9 cellular contexts compared by ENCODE assay signal in genomic region chr4:87073187-87073569, GRCh38.
A peak's percentile ranks its signal among the peaks of the same experiment; 100 is the strongest.
DNase-seq lines count a peak whose midpoint lies in the region; ATAC-seq, FAIRE-seq and TF ChIP-seq lines count a peak whose summit lies in the region.
"Had no signal": no experiment of that assay in that cellular context is flagged by ENCODE, and none has a peak within 500 bp of the region (broad histone marks: within the 10 kb centered on the region; RNA-seq: fewer than 3 reads in every experiment).

No MANE protein-coding gene starts in this region.

- H2AFZ ChIP-seq in HepG2 (ENCODE audit: low read length), result no peak overlapping the region
- H2AFZ ChIP-seq: parathyroid adenoma had no signal

- no peak overlapping the region for H3K27ac ChIP-seq in HepG2 (ENCODE audit: extremely low read length, insufficient read depth, low read length)
- H3K27ac ChIP-seq: parathyroid adenoma had no signal

- TF ChIP-seq RAD21 in HepG2 (CRISPR knock-in tag; IDR thresholded peaks at IDR 0.05), result no peak

- peaks cover 15% of the 10 kb centered on the region for H3K4me1 ChIP-seq in HepG2 (ENCODE audit: insufficient read depth, low read length)

- POLR2A ChIA-PET in HepG2 (lab: Yijun Ruan, JAX), result no interaction called here

- peaks cover 0 to 2% of the 10 kb centered on the region in 2 experiments; a peak in 3 of 5 replicates for H3K36me3 ChIP-seq in HepG2 (replicated peaks in 1 of 2; ENCODE audit: control insufficient read depth in 1 of 2, insufficient read depth in 2 of 2, low read length in 2 of 2)

- CTCF ChIA-PET in HepG2 (lab: Yijun Ruan, JAX; ENCODE audit: low intra/inter-chr PET ratio, low total read pairs), result no interaction called here

- H3K4me3 ChIP-seq in HepG2 (replicated peaks in 1 of 3; ENCODE audit: insufficient read depth in 1 of 3, low read depth in 2 of 3, low read length in 3 of 3), result no peak overlapping the region

- peaks cover 15% of the 10 kb centered on the region; the same call in 1 of the 2 replicates for H4K20me1 ChIP-seq in HepG2 (ENCODE audit: insufficient read depth, low read length)

- no peaks in the 10 kb centered on the region for H3K9me3 ChIP-seq in HepG2 (ENCODE audit: low read length)

- peaks cover 7% of the 10 kb centered on the region for H3K79me2 ChIP-seq in HepG2 (ENCODE audit: insufficient read depth, low read length)

- no peak for FAIRE-seq in HepG2 (lab: Jason Lieb, UNC)

- in situ Hi-C loops in HepG2 (cut with HindIII; ENCODE audit: extremely low pct_ligation_motif_present, low pct_unique_long_range_greater_than_20kb), result no loop called here

- BruUV-seq in HepG2 (replicated peaks; lab: Mats Ljungman, UMichigan), result no TSS peak

- no peak for TF ChIP-seq POLR2A in HepG2 (IDR thresholded peaks at IDR 0.05; ENCODE audit: insufficient read depth in 1 of 2, low read depth in 2 of 2, low read length in 2 of 2)

- TF ChIP-seq EP300 in HepG2 (IDR thresholded peaks at IDR 0.05; ENCODE audit: low read depth in 2 of 2, low read length in 2 of 2) (no peak), HepG2 (CRISPR knock-in tag; IDR thresholded peaks at IDR 0.05; ENCODE audit: borderline replicate concordance) (no peak)

- DNase-seq in activated CD4-positive, CD25-positive, alpha-beta regulatory T cell treated with anti-CD3 and anti-CD28 coated beads, Interleukin-2, amount 50 U/mL, for 72 hours, result no peak
- DNase-seq in NCI-H82 (lab: John Stamatoyannopoulos, UW), result peak; percentile 81
- DNase-seq in HepG2 (ENCODE audit: low spot score), result peak; percentile 7
- DNase-seq in posterior vena cava (ENCODE audit: low spot score), result no peak
- DNase-seq in activated effector memory CD4-positive, alpha-beta T cell treated with anti-CD3 and anti-CD28 coated beads, Interleukin-2, amount 50 U/mL, for 16 hours, result no peak
- no peak for DNase-seq in NCI-H1105 (lab: John Stamatoyannopoulos, UW)

- WGBS in HepG2 (ENCODE audit: low lambda C conversion rate), result 54% methylated on average over 6 of the region's 6 CpGs

- no peak overlapping the region for H3K4me2 ChIP-seq in HepG2 (ENCODE audit: low read depth, low read length)

- peak; percentile 9 to 14 for ATAC-seq in activated CD4-positive, CD25-positive, alpha-beta regulatory T cell treated with anti-CD3 and anti-CD28 coated beads, Interleukin-2, amount 50 U/mL, for 24 hours
- ATAC-seq in HG02642 (IDR thresholded peaks at IDR 0.05; ENCODE audit: poor library complexity, unreplicated experiment) (peak; percentile 37), HepG2 (peak; percentile 56)

- H3K9ac ChIP-seq in HepG2 (ENCODE audit: insufficient read depth, low read depth, low read length), result no peak overlapping the region
- H3K9ac ChIP-seq: parathyroid adenoma had no signal

- TF ChIP-seq CTCF in HepG2 (CRISPR knock-in tag; IDR thresholded peaks at IDR 0.05), result no peak

- intact Hi-C loops in HepG2 (cut with micrococcal nuclease; ENCODE audit: unreplicated experiment) (no loop called here), posterior vena cava (cut with DNase I) (no loop called here)

- no peaks in the 10 kb centered on the region for H3K27me3 ChIP-seq in HepG2 (ENCODE audit: control insufficient read depth in 1 of 2, insufficient read depth in 2 of 2, low read length in 2 of 2)

TF ChIP-seq in HepG2, 621 proteins besides CTCF, POLR2A, EP300 and RAD21:
- TF ChIP-seq FOXA3 (CRISPR knock-in tag; IDR thresholded peaks at IDR 0.05), result 0 out of 2 replicates have a peak, but pooled peaks have one; percentile 13
- no peak for TF ChIP-seq REL (CRISPR knock-in tag; conservative IDR thresholded peaks at IDR 0.05)
- peak; percentile 72 for TF ChIP-seq NR2F6 (IDR thresholded peaks at IDR 0.05)
- peak; percentile 37; the same call in 1 of the 2 replicates for TF ChIP-seq NR2F6 (CRISPR knock-in tag; IDR thresholded peaks at IDR 0.05)
- TF ChIP-seq NCOA2 (CRISPR knock-in tag; IDR thresholded peaks at IDR 0.05), result 0 out of 2 replicates have a peak, but pooled peaks have one; percentile 15
- 0 out of 2 replicates have a peak, but pooled peaks have one; percentile 17 for TF ChIP-seq ARID5B (CRISPR knock-in tag; IDR thresholded peaks at IDR 0.05)
- 0 out of 2 replicates have a peak, but pooled peaks have one; percentile 39 for TF ChIP-seq NR2F2 (IDR thresholded peaks at IDR 0.05; ENCODE audit: borderline replicate concordance, low read depth)

Comparison
In these comparisons a context has a peak if more than half of its experiments do, and no peak if none do; other contexts are left out.
1. DNase-seq: peak in NCI-H82 (single experiment) and HepG2 (single experiment); none in activated CD4-positive, CD25-positive, alpha-beta regulatory T cell treated with anti-CD3 and anti-CD28 coated beads, Interleukin-2, amount 50 U/mL, for 72 hours (single experiment), posterior vena cava (single experiment), activated effector memory CD4-positive, alpha-beta T cell treated with anti-CD3 and anti-CD28 coated beads, Interleukin-2, amount 50 U/mL, for 16 hours (single experiment) and NCI-H1105 (single experiment).
2. Peak in every context shown above with its lines, with median percentiles within 50 percentile points of each other: ATAC-seq.